8 cellular contexts compared by ENCODE assay signal in the genomic region with DNA sequence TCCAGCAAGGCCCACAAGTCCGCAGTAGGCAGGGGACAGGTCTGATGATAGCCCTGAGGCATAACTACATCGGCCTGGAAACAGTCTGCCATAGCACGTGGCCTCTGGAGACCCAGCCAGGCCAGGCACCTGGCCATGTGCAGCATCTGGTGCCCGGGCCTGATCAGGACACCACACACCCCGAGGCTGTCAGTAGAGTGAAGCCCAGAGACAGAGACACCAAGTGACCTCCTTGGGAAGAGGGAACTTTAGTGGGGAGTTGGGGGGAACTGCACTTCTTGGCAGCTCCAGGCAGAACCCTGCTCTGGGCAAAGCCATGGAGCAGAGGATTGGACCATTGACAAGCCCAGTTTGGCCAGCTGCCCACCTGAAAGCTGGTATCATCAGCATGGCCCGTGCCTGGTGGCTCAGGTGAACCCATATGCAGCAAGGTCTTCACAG. TPM values are rescaled to one million over a fixed set of nuclear protein-coding genes. Genes with fewer than 3 reads are reported as not detected.
DNase-seq lines count a peak whose midpoint lies in the region; ATAC-seq, FAIRE-seq and TF ChIP-seq lines count a peak whose summit lies in the region.

No MANE protein-coding gene starts in this region.

- H3K27ac ChIP-seq in right atrium auricular region = peak overlapping the region; percentile 89 to 90

- H3K4me1 Mint-ChIP-seq in Calu3 (ENCODE audit: low read depth, unreplicated experiment) = no peaks in the 10 kb centered on the region
- H3K4me1 Mint-ChIP-seq in activated naive CD8-positive, alpha-beta T cell (ENCODE audit: low read depth) = peaks cover 49% of the 10 kb centered on the region

- CTCF ChIA-PET in Calu3 (lab: Charles Lee) = no interaction called here

- peaks cover 2% of the 10 kb centered on the region for H3K9me3 Mint-ChIP-seq in Calu3 (ENCODE audit: low read depth, unreplicated experiment)
- H3K9me3 Mint-ChIP-seq in activated naive CD8-positive, alpha-beta T cell (ENCODE audit: low read depth) = no peaks in the 10 kb centered on the region

- peak overlapping the region; percentile 68 for H3K4me3 Mint-ChIP-seq in Calu3 (ENCODE audit: low read depth, unreplicated experiment)
- H3K4me3 Mint-ChIP-seq in activated naive CD8-positive, alpha-beta T cell = peak overlapping the region; percentile 79

- TF ChIP-seq CTCF in Calu3 (IDR thresholded peaks at IDR 0.05; ENCODE audit: unreplicated experiment) = no peak
- TF ChIP-seq CTCF in right atrium auricular region (IDR thresholded peaks at IDR 0.05) = no peak
- TF ChIP-seq CTCF in retinal pigment epithelial cell (conservative IDR thresholded peaks at IDR 0.05; ENCODE audit: low read depth, low read length) = no peak

- H3K27me3 Mint-ChIP-seq in Calu3 (ENCODE audit: unreplicated experiment) = no peaks in the 10 kb centered on the region
- no peaks in the 10 kb centered on the region for H3K27me3 Mint-ChIP-seq in activated naive CD8-positive, alpha-beta T cell

- peaks cover 0 to 26% of the 10 kb centered on the region in 2 donors for H3K4me1 ChIP-seq in right atrium auricular region

- H3K27ac Mint-ChIP-seq in Calu3 (ENCODE audit: unreplicated experiment) = no peak overlapping the region
- no peak overlapping the region for H3K27ac Mint-ChIP-seq in activated naive CD8-positive, alpha-beta T cell

- FAIRE-seq in GM19239 (lab: Jason Lieb, UNC) = no peak

- no peak for DNase-seq in Calu3
- DNase-seq in right atrium auricular region (ENCODE audit: low spot score) = no peak
- DNase-seq in retinal pigment epithelial cell (ENCODE audit: low read depth) = no peak
- DNase-seq in GM19239 (ENCODE audit: insufficient read length, low spot score) = no peak
- no peak for DNase-seq in NCI-H526 (lab: John Stamatoyannopoulos, UW)
- no peak for DNase-seq in NCI-H2081 (lab: John Stamatoyannopoulos, UW)

- peaks cover 21% of the 10 kb centered on the region for H3K36me3 Mint-ChIP-seq in Calu3 (ENCODE audit: insufficient read depth, unreplicated experiment)
- H3K36me3 Mint-ChIP-seq in activated naive CD8-positive, alpha-beta T cell = peaks cover under 1% of the 10 kb centered on the region

- no TSS peak for BruUV-seq in Calu3 (replicated peaks; lab: Mats Ljungman, UMichigan)

- peak overlapping the region; percentile 55 to 74 for H3K4me3 ChIP-seq in right atrium auricular region
- peak overlapping the region; percentile 75 for H3K4me3 ChIP-seq in retinal pigment epithelial cell (ENCODE audit: low read length)

- no peaks in the 10 kb centered on the region for H3K27me3 ChIP-seq in right atrium auricular region

- H3K9me3 ChIP-seq in right atrium auricular region = no peaks in the 10 kb centered on the region

- H3K36me3 ChIP-seq in right atrium auricular region = no peaks in the 10 kb centered on the region

- intact Hi-C loops in Calu3 (cut with micrococcal nuclease; ENCODE audit: unreplicated experiment) = no loop called here

- ATAC-seq in HG03039 (IDR thresholded peaks at IDR 0.05; ENCODE audit: unreplicated experiment) = no peak

RNA-seq across cellular contexts. Expression of gene SHISA5, which starts 1.2 kb away (rescaled TPM):
- 192 and 287 TPM in 2 replicates for total RNA-seq in Calu3 (2022)
- 100 to 1,000 TPM in 1 of 2 donors, 10 to 100 TPM in 1; 66.9 to 120 TPM for total RNA-seq in right atrium auricular region

RNA-seq across cellular contexts. Expression of gene PFKFB4, which starts 53.9 kb away (rescaled TPM):
- 3.6 and 5.1 TPM in 2 replicates for total RNA-seq in Calu3 (2022)
- total RNA-seq in right atrium auricular region = 1 to 10 TPM in 1 of 2 donors, under 1 TPM in 1; 0.59 to 1.2 TPM

RNA-seq across cellular contexts. Expression of gene ATRIP, which starts 56.2 kb away (rescaled TPM):
- total RNA-seq in Calu3 (2022) (12.5 and 13.7 TPM in 2 replicates), right atrium auricular region (1 to 10 TPM; 2.0 to 3.1 TPM)
